In genomic region chr9:8895498-8896224, GRCh38 we compare ENCODE assay signal across 8 cellular contexts.
DNase-seq lines count a peak whose midpoint lies in the region; ATAC-seq and TF ChIP-seq lines count a peak whose summit lies in the region.

No MANE protein-coding gene starts in this region.

- intact Hi-C loops in testis (cut with DNase I; ENCODE audit: low total_unique reads) = no loop called here

- H3K4me2 ChIP-seq in hepatocyte = peak overlapping the region; percentile 53

- no peaks in the 10 kb centered on the region for H3K9me3 Mint-ChIP-seq in WTC11

- CTCF ChIA-PET in WTC11 (lab: Charles Lee) = interaction anchor here (0.5 to 1.5 kb wide), 19 partner anchors 11 to 1047 kb away, joined by 3 to 13 read pairs (median 5); no protein-coding TSS in a partner anchor

- H3K27ac ChIP-seq in hepatocyte (no peak overlapping the region), testis (no peak overlapping the region)

- H3K36me3 ChIP-seq in hepatocyte (replicated peaks; ENCODE audit: insufficient read depth, low read depth) (no peaks in the 10 kb centered on the region), testis (ENCODE audit: low read depth, missing control alignments) (no peaks in the 10 kb centered on the region)

- ATAC-seq in WTC11 (peak; percentile 78), GM19467 (IDR thresholded peaks at IDR 0.05; ENCODE audit: unreplicated experiment) (no peak), GM18511 (IDR thresholded peaks at IDR 0.05; ENCODE audit: unreplicated experiment) (no peak)

- H4K20me1 ChIP-seq in hepatocyte (ENCODE audit: insufficient read depth, poor library complexity, severe bottlenecking) = no peaks in the 10 kb centered on the region

- H3K27ac Mint-ChIP-seq in WTC11 = no peak overlapping the region

- WGBS in hepatocyte (ENCODE audit: low lambda C conversion rate, missing lambda C conversion rate) = 25% methylated on average over 7 of the region's 7 CpGs
- WGBS in testis, 2 donors = 24 to 29% methylated on average over 7 of the region's 7 CpGs

- H3K9me2 ChIP-seq in hepatocyte (replicated peaks; ENCODE audit: insufficient read depth) = no peaks in the 10 kb centered on the region

- DNase-seq in GM12865 (ENCODE audit: low read depth) (peak; percentile 31), NCI-H1436 treated with DMSO at 0.1 percent for 48 hours (lab: John Stamatoyannopoulos, UW) (peak; percentile 52), WTC11 (ENCODE audit: low spot score) (no peak), hepatocyte (ENCODE audit: low spot score) (peak; percentile 72), testis (no peak), mesenteric fat pad (ENCODE audit: low spot score) (no peak)

- H3K4me3 Mint-ChIP-seq in WTC11 = no peak overlapping the region

- H3K79me2 ChIP-seq in hepatocyte = no peaks in the 10 kb centered on the region

- H3K4me1 ChIP-seq in hepatocyte (ENCODE audit: insufficient read depth) (no peaks in the 10 kb centered on the region), testis (no peaks in the 10 kb centered on the region)

- H3K4me1 Mint-ChIP-seq in WTC11 = peaks cover 10% of the 10 kb centered on the region

- no peaks in the 10 kb centered on the region for H3K27me3 ChIP-seq in hepatocyte
- H3K27me3 ChIP-seq in testis = no peaks in the 10 kb centered on the region

- no peak overlapping the region for H2AFZ ChIP-seq in hepatocyte

- TF ChIP-seq CTCF in GM12865 (IDR thresholded peaks at IDR 0.05; ENCODE audit: insufficient read depth, low read depth, low read length, missing control alignments) (peak; percentile 27), WTC11 (IDR thresholded peaks at IDR 0.05) (peak; percentile 31; the same call in 1 of the 2 replicates), hepatocyte (IDR thresholded peaks at IDR 0.05; ENCODE audit: poor library complexity) (peak; percentile 66), testis (IDR thresholded peaks at IDR 0.05) (peak; percentile 36 to 59 (median 46))

- no peak overlapping the region for H3K4me3 ChIP-seq in GM12865 (ENCODE audit: low read depth, low read length)
- H3K4me3 ChIP-seq in hepatocyte = no peak overlapping the region
- H3K4me3 ChIP-seq in testis = no peak overlapping the region

- no peaks in the 10 kb centered on the region for H3K27me3 Mint-ChIP-seq in WTC11 (ENCODE audit: low read depth)

- POLR2A ChIA-PET in WTC11 (lab: Charles Lee) = no interaction called here

- no peaks in the 10 kb centered on the region for H3K36me3 Mint-ChIP-seq in WTC11

- no peaks in the 10 kb centered on the region for H3K9me3 ChIP-seq in hepatocyte (ENCODE audit: low read depth)
- H3K9me3 ChIP-seq in testis = no peaks in the 10 kb centered on the region

- TF ChIP-seq POLR2A in testis (IDR thresholded peaks at IDR 0.05) = no peak

TF ChIP-seq in WTC11, 78 proteins besides CTCF, POLR2A, EP300 and RAD21:
- TF ChIP-seq RORB (CRISPR knock-in tag; IDR thresholded peaks at IDR 0.05) = no peak

Comparison
In these comparisons a context has a peak if more than half of its experiments do, and no peak if none do; other contexts are left out.
1. DNase-seq: peak in GM12865 (single experiment), NCI-H1436 treated with DMSO at 0.1 percent for 48 hours (single experiment) and hepatocyte (single experiment); none in WTC11 (single experiment), testis (single experiment) and mesenteric fat pad (single experiment).
2. Peak in every context shown above with its lines, with median percentiles within 50 percentile points of each other: CTCF ChIP-seq.